Comparison of ENCODE assay signal across 11 cellular contexts in genomic region chr18:58609536-58609993, GRCh38. TPM values are rescaled to one million over a fixed set of nuclear protein-coding genes. Genes with fewer than 3 reads are reported as not detected.
A peak's percentile ranks its signal among the peaks of the same experiment; 100 is the strongest.
DNase-seq lines count a peak whose midpoint lies in the region; ATAC-seq, FAIRE-seq and TF ChIP-seq lines count a peak whose summit lies in the region.
"Had no signal": no experiment of that assay in that cellular context is flagged by ENCODE, and none has a peak within 500 bp of the region (broad histone marks: within the 10 kb centered on the region; RNA-seq: fewer than 3 reads in every experiment).

No MANE protein-coding gene starts in this region.

- H3K4me1 ChIP-seq in kidney (ENCODE audit: control insufficient read depth in 1 of 2, insufficient read depth in 1 of 2, low read depth in 1 of 2, low read length in 2 of 2), result no peaks in the 10 kb centered on the region

- no peaks in the 10 kb centered on the region for H3K9me3 ChIP-seq in kidney (ENCODE audit: control insufficient read depth in 1 of 2, low read length in 2 of 2)

- TF ChIP-seq CTCF in GM13977 (IDR thresholded peaks at IDR 0.05; ENCODE audit: extremely low read depth, insufficient read depth, missing control alignments) (no peak), kidney (IDR thresholded peaks at IDR 0.05; ENCODE audit: borderline replicate concordance, extremely low read depth, insufficient read depth) (no peak)

- peak overlapping the region; percentile 85 to 88 for H3K27ac Mint-ChIP-seq in activated naive CD4-positive, alpha-beta T cell treated with anti-CD3 and anti-CD28 coated beads, Interleukin-2, amount 50 U/mL, for 72 hours
- H3K27ac Mint-ChIP-seq in stimulated activated naive B cell treated with anti-CD40 and anti-IgM and Interleukin-4, amounts not matched to agents 10 μg/mL and 1 μg/mL and 100 μg/mL, for 72 hours, result peak overlapping the region; percentile 87
- H3K27ac Mint-ChIP-seq: endodermal cell, immature natural killer cell had no signal

- no peaks in the 10 kb centered on the region for H3K36me3 ChIP-seq in kidney (ENCODE audit: control insufficient read depth in 1 of 2, insufficient read depth in 2 of 2, low read length in 2 of 2)

- intact Hi-C loops in kidney (cut with DNase I), result no loop called here

- H3K4me3 ChIP-seq in kidney (ENCODE audit: low read length in 2 of 2), result no peak overlapping the region

- H3K9me3 Mint-ChIP-seq in activated naive CD4-positive, alpha-beta T cell treated with anti-CD3 and anti-CD28 coated beads, Interleukin-2, amount 50 U/mL, for 72 hours, result peaks cover 0 to 6% of the 10 kb centered on the region in 2 donors
- H3K9me3 Mint-ChIP-seq in stimulated activated naive B cell treated with anti-CD40 and anti-IgM and Interleukin-4, amounts not matched to agents 10 μg/mL and 1 μg/mL and 100 μg/mL, for 72 hours, result no peaks in the 10 kb centered on the region
- H3K9me3 Mint-ChIP-seq: endodermal cell, immature natural killer cell had no signal

- peaks cover 0 to 5% of the 10 kb centered on the region in 2 donors for H3K36me3 Mint-ChIP-seq in activated naive CD4-positive, alpha-beta T cell treated with anti-CD3 and anti-CD28 coated beads, Interleukin-2, amount 50 U/mL, for 72 hours
- no peaks in the 10 kb centered on the region for H3K36me3 Mint-ChIP-seq in stimulated activated naive B cell treated with anti-CD40 and anti-IgM and Interleukin-4, amounts not matched to agents 10 μg/mL and 1 μg/mL and 100 μg/mL, for 72 hours
- H3K36me3 Mint-ChIP-seq: immature natural killer cell had no signal

- peak overlapping the region in 1 of 2 donors; percentile 32 for H3K4me3 Mint-ChIP-seq in stimulated activated naive B cell treated with anti-CD40 and anti-IgM and Interleukin-4, amounts not matched to agents 10 μg/mL and 1 μg/mL and 100 μg/mL, for 72 hours
- H3K4me3 Mint-ChIP-seq: endodermal cell, immature natural killer cell had no signal

- in situ Hi-C loops in GM13977 (cut with MboI; ENCODE audit: low pct_unique_long_range_greater_than_20kb, low sequenced_read_pairs, unreplicated experiment), result no loop called here

- no peak for FAIRE-seq in kidney (lab: Jason Lieb, UNC)

- DNase-seq in activated naive CD4-positive, alpha-beta T cell treated with anti-CD3 and anti-CD28 coated beads, Interleukin-2, amount 50 U/mL, for 72 hours (ENCODE audit: low spot score in 2 of 2), result peak in 1 of 2 donors; percentile 36
- no peak for DNase-seq in activated naive CD4-positive, alpha-beta T cell treated with Interleukin-2 at 50 U/mL for 16 hours
- peak; percentile 15 for DNase-seq in SKM-1 (lab: John Stamatoyannopoulos, UW; ENCODE audit: unreplicated experiment)
- peak; percentile 42 for DNase-seq in stimulated activated naive B cell treated with anti-CD40 and anti-IgM and Interleukin-4, amounts not matched to agents 10 μg/mL and 1 μg/mL and 100 μg/mL, for 72 hours
- DNase-seq in GM13977 (ENCODE audit: low spot score), result no peak
- no peak for DNase-seq in kidney
- DNase-seq in A172 (ENCODE audit: low spot score), result no peak
- DNase-seq: endodermal cell, immature natural killer cell, SHP77 had no signal

- no peak overlapping the region for H3K9ac ChIP-seq in kidney (ENCODE audit: low read length in 2 of 2)

- H3K27ac ChIP-seq in kidney (ENCODE audit: low read depth in 2 of 2, low read length in 2 of 2), result no peak overlapping the region

- H3K4me1 Mint-ChIP-seq in stimulated activated naive B cell treated with anti-CD40 and anti-IgM and Interleukin-4, amounts not matched to agents 10 μg/mL and 1 μg/mL and 100 μg/mL, for 72 hours, result peaks cover 32 to 66% of the 10 kb centered on the region in 2 donors

- H3K27me3 Mint-ChIP-seq in stimulated activated naive B cell treated with anti-CD40 and anti-IgM and Interleukin-4, amounts not matched to agents 10 μg/mL and 1 μg/mL and 100 μg/mL, for 72 hours, result no peaks in the 10 kb centered on the region

- ATAC-seq in activated naive CD4-positive, alpha-beta T cell treated with anti-CD3 and anti-CD28 coated beads, Interleukin-2, amount 50 U/mL, for 72 hours, result peak; percentile 80 to 81
- ATAC-seq in HG02759 (IDR thresholded peaks at IDR 0.05; ENCODE audit: unreplicated experiment), result peak; percentile 69
- peak; percentile 94 for ATAC-seq in stimulated activated naive B cell treated with anti-CD40 and anti-IgM and Interleukin-4, amounts not matched to agents 10 μg/mL and 1 μg/mL and 100 μg/mL, for 72 hours (replicated peaks)

RNA-seq across cellular contexts. Expression of gene ALPK2, which starts 19.3 kb away (rescaled TPM):
- 1 to 10 TPM in 1 of 2 donors, under 1 TPM in 1; 0.43 to 1.1 TPM for total RNA-seq in activated naive CD4-positive, alpha-beta T cell treated with anti-CD3 and anti-CD28 coated beads, Interleukin-2, amount 50 U/mL, for 72 hours
- total RNA-seq in kidney, result 18.7 TPM
- 5.8 TPM for polyA plus RNA-seq in kidney (ENCODE audit: insufficient read depth, low read depth, low replicate concordance)
- 75.7 and 87.6 TPM in 2 replicates for total RNA-seq in A172 (2014; rRNA removed; shearing (Covaris generic))

Comparison
In these comparisons a context has a peak if more than half of its experiments do, and no peak if none do; other contexts are left out.
1. DNase-seq: peak in SKM-1 (single experiment) and stimulated activated naive B cell treated with anti-CD40 and anti-IgM and Interleukin-4, amounts not matched to agents 10 μg/mL and 1 μg/mL and 100 μg/mL, for 72 hours (single experiment); none in activated naive CD4-positive, alpha-beta T cell treated with Interleukin-2 at 50 U/mL for 16 hours (single experiment), GM13977 (single experiment), kidney (single experiment) and A172 (single experiment).
2. Peak in every context shown above with its lines, with median percentiles within 50 percentile points of each other: ATAC-seq.